Comparison of ENCODE assay signal across 33 cellular contexts in genomic region chr13:92721610-92722009, GRCh38.
"Had no signal": no experiment of that assay in that cellular context is flagged by ENCODE, and none has a peak within 500 bp of the region (broad histone marks: within the 10 kb centered on the region; RNA-seq: fewer than 3 reads in every experiment).

No MANE protein-coding gene starts in this region.

- H3K4me3 ChIP-seq: adrenal gland, body of pancreas, esophagus muscularis mucosa, gastrocnemius medialis, heart left ventricle had no signal

- H3K9me3 Mint-ChIP-seq: activated naive CD4-positive, alpha-beta T cell treated with anti-CD3 and anti-CD28 coated beads for 36 hours; activated naive CD4-positive, alpha-beta T cell treated with anti-CD3 and anti-CD28 coated beads, Interleukin-2, amount 50 U/mL, for 24 hours; activated naive CD8-positive, alpha-beta T cell treated with anti-CD3 and anti-CD28 coated beads, Interleukin-2, amount 50 U/mL, for 24 hours; activated T-helper 2 cell treated with anti-CD3 and anti-CD28 coated beads, Interferon-gamma antibody, Interleukin-2, Interleukin-4, amounts not matched to agents 10 μg/mL and 5 μg/mL and 100 μg/mL, durations not matched to agents 14 hours and 24 hours and 36 hours had no signal

- H3K27me3 Mint-ChIP-seq: activated CD4-positive, alpha-beta memory T cell treated with anti-CD3 and anti-CD28 coated beads for 36 hours; activated CD4-positive, alpha-beta T cell treated with anti-CD3 and anti-CD28 coated beads for 36 hours; activated CD4-positive, alpha-beta T cell treated with anti-CD3 and anti-CD28 coated beads, Interleukin-2, amount 10 ng/mL, durations not matched to agents 24 days and 14 days; activated CD8-positive, alpha-beta memory T cell treated with anti-CD3 and anti-CD28 coated beads, Interleukin-2, amount 10 ng/mL, durations not matched to agents 7 days and 5 days; activated naive CD4-positive, alpha-beta T cell treated with anti-CD3 and anti-CD28 coated beads, Interleukin-2, amount 50 U/mL, for 24 hours; activated naive CD8-positive, alpha-beta T cell treated with anti-CD3 and anti-CD28 coated beads for 36 hours; activated naive CD8-positive, alpha-beta T cell treated with anti-CD3 and anti-CD28 coated beads, Interleukin-2, amount 50 U/mL, for 24 hours; effector memory CD8-positive, alpha-beta T cell had no signal

- H3K36me3 ChIP-seq: adrenal gland, esophagus muscularis mucosa, gastrocnemius medialis, heart left ventricle had no signal

- H3K36me3 Mint-ChIP-seq: activated CD4-positive, alpha-beta memory T cell treated with anti-CD3 and anti-CD28 coated beads for 36 hours; activated CD8-positive, alpha-beta memory T cell treated with anti-CD3 and anti-CD28 coated beads, Interleukin-2, amount 10 ng/mL, durations not matched to agents 7 days and 5 days; activated naive CD4-positive, alpha-beta T cell treated with anti-CD3 and anti-CD28 coated beads, Interleukin-2, amount 50 U/mL, for 24 hours; activated naive CD8-positive, alpha-beta T cell treated with anti-CD3 and anti-CD28 coated beads for 36 hours had no signal

- H3K4me1 ChIP-seq: adrenal gland, body of pancreas, esophagus muscularis mucosa, foreskin keratinocyte, gastrocnemius medialis, heart left ventricle had no signal

- H3K9me3 ChIP-seq: adrenal gland, body of pancreas, gastrocnemius medialis had no signal

- H3K27me3 ChIP-seq: adrenal gland, body of pancreas, esophagus muscularis mucosa, foreskin keratinocyte, gastrocnemius medialis, heart left ventricle had no signal

- H3K27ac Mint-ChIP-seq: activated CD4-positive, alpha-beta memory T cell treated with anti-CD3 and anti-CD28 coated beads for 36 hours; activated CD4-positive, alpha-beta T cell treated with anti-CD3 and anti-CD28 coated beads for 36 hours; activated CD4-positive, alpha-beta T cell treated with anti-CD3 and anti-CD28 coated beads, Interleukin-2, amount 10 ng/mL, durations not matched to agents 24 days and 14 days; activated CD8-positive, alpha-beta memory T cell treated with anti-CD3 and anti-CD28 coated beads, Interleukin-2, amount 10 ng/mL, durations not matched to agents 7 days and 5 days; activated CD8-positive, alpha-beta T cell treated with anti-CD3 and anti-CD28 coated beads, Interleukin-2, amount 10 ng/mL, durations not matched to agents 7 days and 5 days; activated naive CD4-positive, alpha-beta T cell treated with anti-CD3 and anti-CD28 coated beads for 36 hours; activated naive CD4-positive, alpha-beta T cell treated with anti-CD3 and anti-CD28 coated beads, Interleukin-2, amount 50 U/mL, for 24 hours; activated naive CD8-positive, alpha-beta T cell treated with anti-CD3 and anti-CD28 coated beads for 36 hours; activated naive CD8-positive, alpha-beta T cell treated with anti-CD3 and anti-CD28 coated beads, Interleukin-2, amount 50 U/mL, for 24 hours; activated T-helper 1 cell treated with anti-CD3 and anti-CD28 coated beads, Interleukin-12 subunit alpha, Interleukin-12 subunit beta, Interleukin-2, Interleukin-4 antibody, amounts not matched to agents 30 ng/mL and 10 ng/mL and 1 ng/mL, durations not matched to agents 14 hours and 24 hours and 36 hours; activated T-helper 2 cell treated with anti-CD3 and anti-CD28 coated beads, Interferon-gamma antibody, Interleukin-2, Interleukin-4, amounts not matched to agents 10 μg/mL and 5 μg/mL and 100 μg/mL, durations not matched to agents 14 hours and 24 hours and 36 hours; effector memory CD8-positive, alpha-beta T cell had no signal

- H3K4me3 Mint-ChIP-seq: activated CD4-positive, alpha-beta memory T cell treated with anti-CD3 and anti-CD28 coated beads for 36 hours; activated CD4-positive, alpha-beta T cell treated with anti-CD3 and anti-CD28 coated beads for 36 hours; activated CD4-positive, alpha-beta T cell treated with anti-CD3 and anti-CD28 coated beads, Interleukin-2, amount 10 ng/mL, durations not matched to agents 24 days and 14 days; activated CD8-positive, alpha-beta memory T cell treated with anti-CD3 and anti-CD28 coated beads, Interleukin-2, amount 10 ng/mL, durations not matched to agents 7 days and 5 days; activated CD8-positive, alpha-beta T cell treated with anti-CD3 and anti-CD28 coated beads, Interleukin-2, amount 10 ng/mL, durations not matched to agents 7 days and 5 days; activated naive CD4-positive, alpha-beta T cell treated with anti-CD3 and anti-CD28 coated beads for 36 hours; activated naive CD4-positive, alpha-beta T cell treated with anti-CD3 and anti-CD28 coated beads, Interleukin-2, amount 50 U/mL, for 24 hours; activated naive CD8-positive, alpha-beta T cell treated with anti-CD3 and anti-CD28 coated beads for 36 hours; activated naive CD8-positive, alpha-beta T cell treated with anti-CD3 and anti-CD28 coated beads, Interleukin-2, amount 50 U/mL, for 24 hours; activated T-helper 1 cell treated with anti-CD3 and anti-CD28 coated beads, Interleukin-12 subunit alpha, Interleukin-12 subunit beta, Interleukin-2, Interleukin-4 antibody, amounts not matched to agents 30 ng/mL and 10 ng/mL and 1 ng/mL, durations not matched to agents 14 hours and 24 hours and 36 hours; effector memory CD8-positive, alpha-beta T cell had no signal

- DNase-seq: activated CD4-positive, alpha-beta memory T cell treated with anti-CD3 and anti-CD28 coated beads for 36 hours; activated CD4-positive, alpha-beta T cell treated with anti-CD3 and anti-CD28 coated beads for 36 hours; activated CD4-positive, alpha-beta T cell treated with anti-CD3 and anti-CD28 coated beads, Interleukin-2, amount 10 ng/mL, durations not matched to agents 24 days and 14 days; activated CD4-positive, CD25-positive, alpha-beta regulatory T cell; activated CD4-positive, CD25-positive, alpha-beta regulatory T cell treated with anti-CD3 and anti-CD28 coated beads, Interleukin-2, amount 50 U/mL, for 72 hours; activated CD8-positive, alpha-beta memory T cell treated with anti-CD3 and anti-CD28 coated beads, Interleukin-2, amount 10 ng/mL, durations not matched to agents 7 days and 5 days; activated CD8-positive, alpha-beta memory T cell treated with anti-CD3 and anti-CD28 coated beads, Interleukin-2, amount 50 U/mL, for 4 hours; activated CD8-positive, alpha-beta T cell treated with anti-CD3 and anti-CD28 coated beads, Interleukin-2, amount 10 ng/mL, durations not matched to agents 7 days and 5 days; activated effector memory CD4-positive, alpha-beta T cell treated with anti-CD3 and anti-CD28 coated beads, Interleukin-2, amount 50 U/mL, for 16 hours; activated naive CD4-positive, alpha-beta T cell treated with anti-CD3 and anti-CD28 coated beads for 36 hours; activated naive CD8-positive, alpha-beta T cell treated with anti-CD3 and anti-CD28 coated beads for 36 hours; activated naive CD8-positive, alpha-beta T cell treated with anti-CD3 and anti-CD28 coated beads, Interleukin-2, amount 50 U/mL, for 24 hours; activated T-cell treated with anti-CD3 and anti-CD28 coated beads, Interleukin-2, amount 50 U/mL, for 1 hour; activated T-cell treated with anti-CD3 and anti-CD28 coated beads, Interleukin-2, amount 50 U/mL, for 48 hours; adrenal gland; amygdala; aorta; body of pancreas; caudate nucleus; cortex of kidney; dermis blood vessel endothelial cell; effector CD4-positive, alpha-beta T cell; effector memory CD8-positive, alpha-beta T cell; erythroblast; foreskin keratinocyte; gastrocnemius medialis; glutamatergic neuron; heart left ventricle; T-helper 2 cell had no signal

- H3K27ac ChIP-seq: adrenal gland, body of pancreas, esophagus muscularis mucosa, foreskin keratinocyte, gastrocnemius medialis, heart left ventricle had no signal

- ATAC-seq: activated CD4-positive, alpha-beta T cell treated with anti-CD3 and anti-CD28 coated beads for 36 hours; activated CD8-positive, alpha-beta memory T cell treated with anti-CD3 and anti-CD28 coated beads, Interleukin-2, amount 10 ng/mL, durations not matched to agents 7 days and 5 days; activated CD8-positive, alpha-beta T cell treated with anti-CD3 and anti-CD28 coated beads, Interleukin-2, amount 10 ng/mL, durations not matched to agents 7 days and 5 days; activated naive CD8-positive, alpha-beta T cell treated with anti-CD3 and anti-CD28 coated beads, Interleukin-2, amount 50 U/mL, for 24 hours; body of pancreas; effector memory CD8-positive, alpha-beta T cell; foreskin keratinocyte; gastrocnemius medialis; heart left ventricle had no signal

- H3K4me1 Mint-ChIP-seq: activated CD4-positive, alpha-beta T cell treated with anti-CD3 and anti-CD28 coated beads for 36 hours; activated CD4-positive, alpha-beta T cell treated with anti-CD3 and anti-CD28 coated beads, Interleukin-2, amount 10 ng/mL, durations not matched to agents 24 days and 14 days; activated CD8-positive, alpha-beta memory T cell treated with anti-CD3 and anti-CD28 coated beads, Interleukin-2, amount 10 ng/mL, durations not matched to agents 7 days and 5 days; activated naive CD4-positive, alpha-beta T cell treated with anti-CD3 and anti-CD28 coated beads, Interleukin-2, amount 50 U/mL, for 24 hours; activated naive CD8-positive, alpha-beta T cell treated with anti-CD3 and anti-CD28 coated beads for 36 hours; activated naive CD8-positive, alpha-beta T cell treated with anti-CD3 and anti-CD28 coated beads, Interleukin-2, amount 50 U/mL, for 24 hours had no signal
